In genomic region chr2:28640908-28641300, GRCh38 we compare ENCODE assay signal across 22 cellular contexts.
"Had no signal": no experiment of that assay in that cellular context is flagged by ENCODE, and none has a peak within 500 bp of the region (broad histone marks: within the 10 kb centered on the region; RNA-seq: fewer than 3 reads in every experiment).

No MANE protein-coding gene starts in this region.

- H3K36me3 ChIP-seq: right atrium auricular region, stomach, thyroid gland had no signal

- H3K4me3 ChIP-seq: right atrium auricular region, stomach, thyroid gland had no signal

- DNase-seq: activated CD4-positive, alpha-beta memory T cell treated with anti-CD3 and anti-CD28 coated beads, Interleukin-2, amount 10 ng/mL, durations not matched to agents 7 days and 5 days; activated CD4-positive, alpha-beta T cell treated with anti-CD3 and anti-CD28 coated beads for 1 hour; activated CD4-positive, alpha-beta T cell treated with anti-CD3 and anti-CD28 coated beads, Interleukin-2, amount 10 ng/mL, durations not matched to agents 7 days and 5 days; activated naive CD4-positive, alpha-beta T cell; activated T-cell treated with anti-CD3 and anti-CD28 coated beads, Interleukin-2, amount 50 U/mL, for 48 hours; effector CD8-positive, alpha-beta T cell; hippocampal formation; kidney; naive thymus-derived CD8-positive, alpha-beta T cell; stimulated activated CD4-positive, alpha-beta T cell treated with anti-CD3 and anti-CD28 coated beads, Interleukin-15, amount 100 ng/mL, for 24 hours; stimulated activated CD4-positive, alpha-beta T cell treated with anti-CD3 and anti-CD28 coated beads, Interleukin-2, amount 100 ng/mL, for 24 hours; stimulated activated naive B cell treated with anti-CD40 and anti-IgM and Interleukin-4, amounts not matched to agents 10 μg/mL and 1 μg/mL and 100 μg/mL, for 72 hours; stomach; T-helper 2 cell had no signal

- H3K27ac ChIP-seq: right atrium auricular region, thyroid gland had no signal

- H3K9me3 ChIP-seq: right atrium auricular region, stomach, thyroid gland had no signal

- H3K27me3 ChIP-seq: right atrium auricular region, stomach, thyroid gland had no signal

- FAIRE-seq: bronchial epithelial cell, colon, endometrium, kidney had no signal

- ATAC-seq: activated naive CD4-positive, alpha-beta T cell treated with anti-CD3 and anti-CD28 coated beads, Interleukin-2, amount 50 U/mL, for 72 hours; left colon; naive thymus-derived CD8-positive, alpha-beta T cell; stimulated activated naive B cell treated with anti-CD40 and anti-IgM and Interleukin-4, amounts not matched to agents 10 μg/mL and 1 μg/mL and 100 μg/mL, for 72 hours; WTC11 had no signal
